Comparison of ENCODE assay signal across 8 cellular contexts in the genomic region with DNA sequence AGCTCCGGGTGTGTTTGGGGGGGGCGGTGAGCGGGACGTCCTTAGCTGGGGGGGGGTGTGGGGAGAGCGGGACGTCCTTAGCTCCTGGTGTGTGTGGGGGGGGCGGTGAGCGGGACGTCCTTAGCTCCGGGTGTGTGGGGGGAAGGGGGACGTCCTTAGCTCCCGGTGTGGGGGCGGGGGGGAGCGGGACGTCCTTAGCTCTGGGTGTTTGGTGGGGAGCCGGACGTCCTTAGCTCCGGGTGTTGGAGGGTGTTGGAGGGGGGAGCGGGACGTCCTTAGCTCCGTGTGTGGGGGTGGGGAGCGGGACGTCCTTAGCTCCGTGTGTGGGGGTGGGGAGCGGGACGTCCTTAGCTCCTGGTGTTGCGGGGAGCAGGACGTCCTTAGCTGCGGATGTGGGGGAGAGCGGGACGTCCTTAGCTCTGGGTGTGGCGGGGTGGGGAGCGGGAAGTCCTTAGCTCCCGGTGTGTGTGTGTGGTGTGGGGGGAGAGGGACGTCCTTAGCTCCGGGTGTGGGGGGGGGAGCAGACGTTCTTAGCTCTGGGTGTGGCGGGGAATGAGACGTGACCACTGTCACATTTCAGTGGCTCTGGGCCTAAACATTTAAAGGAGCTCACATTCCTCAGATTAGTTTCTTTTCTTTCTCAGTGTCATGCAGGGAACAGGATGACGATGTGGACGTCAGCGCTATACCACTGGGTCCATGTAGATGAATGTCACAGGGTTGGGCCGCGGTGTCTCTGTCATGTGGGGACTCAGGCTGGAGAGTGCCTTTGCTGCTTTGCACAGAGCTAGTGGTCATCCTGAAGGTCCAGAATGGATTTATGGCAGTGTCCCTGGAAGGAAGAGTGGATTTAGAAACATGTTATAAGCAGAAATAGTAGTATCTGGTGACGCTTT. TPM values are rescaled to one million over a fixed set of nuclear protein-coding genes. Genes with fewer than 3 reads are reported as not detected.
DNase-seq lines count a peak whose midpoint lies in the region; ATAC-seq and TF ChIP-seq lines count a peak whose summit lies in the region.

No MANE protein-coding gene starts in this region.

- no peak for TF ChIP-seq POLR2A in uterus (IDR thresholded peaks at IDR 0.05)

- no peak for TF ChIP-seq CTCF in GM12865 (IDR thresholded peaks at IDR 0.05; ENCODE audit: insufficient read depth, low read depth, low read length, missing control alignments)
- TF ChIP-seq CTCF in neutrophil (IDR thresholded peaks at IDR 0.05) = no peak
- TF ChIP-seq CTCF in uterus (IDR thresholded peaks at IDR 0.05) = no peak

- H3K4me1 ChIP-seq in neutrophil (ENCODE audit: control insufficient read depth in 1 of 2, insufficient read depth in 1 of 2, low read depth in 1 of 2, low read length in 1 of 2) = peaks cover 5 to 6% of the 10 kb centered on the region in 2 experiments
- H3K4me1 ChIP-seq in uterus = no peaks in the 10 kb centered on the region

- no peaks in the 10 kb centered on the region for H3K9me3 ChIP-seq in neutrophil
- H3K9me3 ChIP-seq in uterus = no peaks in the 10 kb centered on the region

- H3K4me3 ChIP-seq in GM12865 (ENCODE audit: low read depth, low read length) (peak overlapping the region; percentile 50), neutrophil (ENCODE audit: low read depth in 1 of 2, low read length in 1 of 2) (peak overlapping the region; percentile 56 to 65), uterus (peak overlapping the region; percentile 50 to 61)

- H3K27me3 ChIP-seq in neutrophil (peaks cover 14% of the 10 kb centered on the region), uterus (no peaks in the 10 kb centered on the region)

- H3K36me3 ChIP-seq in neutrophil (no peaks in the 10 kb centered on the region), uterus (no peaks in the 10 kb centered on the region)

- H3K27ac ChIP-seq in neutrophil = no peak overlapping the region
- H3K27ac ChIP-seq in uterus = peak overlapping the region; percentile 70 to 83

- intact Hi-C loops in uterus (cut with DNase I; ENCODE audit: low total_unique reads) = no loop called here

- ATAC-seq in HG02678 (IDR thresholded peaks at IDR 0.05; ENCODE audit: unreplicated experiment) = peak; percentile 35

- DNase-seq in GM12865 (ENCODE audit: low read depth) (peak; percentile 67), NCI-H69 (lab: John Stamatoyannopoulos, UW) (peak; percentile 70), foreskin melanocyte (peak; percentile 30), uterus (peak; percentile 59 to 79), NCI-H524 treated with DMSO at 0.1 percent for 48 hours (lab: John Stamatoyannopoulos, UW) (no peak)
- DNase-seq in activated naive CD4-positive, alpha-beta T cell treated with Interleukin-2 at 50 U/mL for 16 hours = peak; percentile 32

RNA-seq across cellular contexts. Expression of a gene that starts 7.5 kb away (rescaled TPM):
- total RNA-seq in uterus = 10 to 100 TPM; 10.5 to 36.6 (median 23.3) TPM

RNA-seq across cellular contexts. Expression of a gene that starts 34.5 kb away (rescaled TPM):
- 100 to 1,000 TPM in 2 of 4 donors, 10 to 100 TPM in 2; 91.6 to 159 (median 100) TPM for total RNA-seq in uterus
